ENCODE assay signal across 10 cellular contexts in genomic region chr9:105191508-105192118, GRCh38. TPM values are rescaled to one million over a fixed set of nuclear protein-coding genes. Genes with fewer than 3 reads are reported as not detected.
DNase-seq lines count a peak whose midpoint lies in the region; ATAC-seq and TF ChIP-seq lines count a peak whose summit lies in the region.
"Had no signal": no experiment of that assay in that cellular context is flagged by ENCODE, and none has a peak within 500 bp of the region (broad histone marks: within the 10 kb centered on the region; RNA-seq: fewer than 3 reads in every experiment).

No MANE protein-coding gene starts in this region.

- peak in 1 of 4 donors; percentile 71 for TF ChIP-seq EP300 in upper lobe of left lung (IDR thresholded peaks at IDR 0.05)

- H3K9me3 ChIP-seq in upper lobe of left lung = no peaks in the 10 kb centered on the region
- H3K9me3 ChIP-seq: esophagus squamous epithelium had no signal

- H3K27ac ChIP-seq in upper lobe of left lung = peak overlapping the region in 3 of 4 donors; percentile 34 to 47 (median 34)
- H3K27ac ChIP-seq: esophagus squamous epithelium had no signal

- no peaks in the 10 kb centered on the region for H3K27me3 ChIP-seq in upper lobe of left lung
- H3K27me3 ChIP-seq: esophagus squamous epithelium had no signal

- no peaks in the 10 kb centered on the region for H3K36me3 ChIP-seq in upper lobe of left lung
- H3K36me3 ChIP-seq: esophagus squamous epithelium had no signal

- H3K27ac Mint-ChIP-seq in WTC11 = peak overlapping the region; percentile 57; the same call in 1 of the 2 replicates
- H3K27ac Mint-ChIP-seq in activated T-cell treated with anti-CD3 and anti-CD28 coated beads, Interleukin-2, amount 50 U/mL, for 24 hours = no peak overlapping the region

- WGBS in upper lobe of left lung, 2 donors = 59 to 70% methylated on average over 10 of the region's 10 CpGs

- H3K4me1 Mint-ChIP-seq in WTC11 = peaks cover 3% of the 10 kb centered on the region; the same call in 1 of the 2 replicates
- no peaks in the 10 kb centered on the region for H3K4me1 Mint-ChIP-seq in activated T-cell treated with anti-CD3 and anti-CD28 coated beads, Interleukin-2, amount 50 U/mL, for 24 hours (ENCODE audit: low read depth)
- H3K4me1 Mint-ChIP-seq: naive thymus-derived CD8-positive, alpha-beta T cell had no signal

- no peak overlapping the region for H3K4me3 Mint-ChIP-seq in WTC11
- no peak overlapping the region for H3K4me3 Mint-ChIP-seq in activated T-cell treated with anti-CD3 and anti-CD28 coated beads, Interleukin-2, amount 50 U/mL, for 24 hours
- H3K4me3 Mint-ChIP-seq: naive thymus-derived CD8-positive, alpha-beta T cell had no signal

- H3K4me1 ChIP-seq in upper lobe of left lung = peaks cover 4 to 18% (median 14%) of the 10 kb centered on the region in 4 donors

- TF ChIP-seq CTCF in WTC11 (IDR thresholded peaks at IDR 0.05) = no peak
- TF ChIP-seq CTCF in upper lobe of left lung (IDR thresholded peaks at IDR 0.05) = no peak

- CTCF ChIA-PET in WTC11 (lab: Charles Lee) = interaction anchor here (0.7 kb wide), 1 partner anchor 269 kb away, joined by 3 read pairs; no protein-coding TSS in a partner anchor

- no peak overlapping the region for H3K4me3 ChIP-seq in upper lobe of left lung
- H3K4me3 ChIP-seq: esophagus squamous epithelium had no signal

- H3K36me3 Mint-ChIP-seq in WTC11 = 0 out of 2 replicates have a peak, but pooled peaks cover 1% of the 10 kb centered on the region
- H3K36me3 Mint-ChIP-seq in activated T-cell treated with anti-CD3 and anti-CD28 coated beads, Interleukin-2, amount 50 U/mL, for 24 hours (ENCODE audit: low read depth) = no peaks in the 10 kb centered on the region
- H3K36me3 Mint-ChIP-seq: naive thymus-derived CD8-positive, alpha-beta T cell had no signal

- no peak for DNase-seq in WTC11 (ENCODE audit: low spot score)
- peak in 1 of 2 donors; percentile 63 for DNase-seq in upper lobe of left lung
- no peak for DNase-seq in NCI-H2227 treated with DMSO at 0.1 percent for 48 hours (lab: John Stamatoyannopoulos, UW)
- DNase-seq in RKO (ENCODE audit: low spot score) = no peak
- no peak for DNase-seq in activated T-cell treated with anti-CD3 and anti-CD28 coated beads, Interleukin-2, amount 50 U/mL, for 24 hours
- DNase-seq: activated effector memory CD4-positive, alpha-beta T cell treated with anti-CD3 and anti-CD28 coated beads, Interleukin-2, amount 50 U/mL, for 16 hours; esophagus squamous epithelium; naive thymus-derived CD8-positive, alpha-beta T cell had no signal

- POLR2A ChIA-PET in WTC11 (lab: Charles Lee) = no interaction called here

- no peak for TF ChIP-seq POLR2A in upper lobe of left lung (IDR thresholded peaks at IDR 0.05)

- peaks cover 18% of the 10 kb centered on the region for H3K9me3 Mint-ChIP-seq in WTC11
- no peaks in the 10 kb centered on the region for H3K9me3 Mint-ChIP-seq in activated T-cell treated with anti-CD3 and anti-CD28 coated beads, Interleukin-2, amount 50 U/mL, for 24 hours

- ATAC-seq in GM19452 (IDR thresholded peaks at IDR 0.05; ENCODE audit: unreplicated experiment) (peak; percentile 71), HG03354 (IDR thresholded peaks at IDR 0.05; ENCODE audit: poor library complexity, severe bottlenecking, unreplicated experiment) (peak; percentile 77), WTC11 (no peak), upper lobe of left lung (ENCODE audit: low FRiP score in 2 of 2) (peak; percentile 76 to 86)
- ATAC-seq: naive thymus-derived CD8-positive, alpha-beta T cell had no signal

- no peaks in the 10 kb centered on the region for H3K27me3 Mint-ChIP-seq in WTC11 (ENCODE audit: low read depth)
- peaks cover 17% of the 10 kb centered on the region for H3K27me3 Mint-ChIP-seq in activated T-cell treated with anti-CD3 and anti-CD28 coated beads, Interleukin-2, amount 50 U/mL, for 24 hours

TF ChIP-seq in WTC11, 78 proteins besides CTCF, POLR2A, EP300 and RAD21:
- TF ChIP-seq CREB1 (CRISPR knock-in tag; IDR thresholded peaks at IDR 0.05) (no peak), FOXK1 (CRISPR knock-in tag; IDR thresholded peaks at IDR 0.05) (no peak), ZNF425 (CRISPR knock-in tag; conservative IDR thresholded peaks at IDR 0.05) (no peak), GABPB1 (CRISPR knock-in tag; IDR thresholded peaks at IDR 0.05) (peak; percentile 63; the same call in 1 of the 2 replicates), STAT6 (CRISPR knock-in tag; conservative IDR thresholded peaks at IDR 0.05; ENCODE audit: low read depth) (no peak), TP53 (CRISPR knock-in tag; IDR thresholded peaks at IDR 0.05) (no peak)
- TF ChIP-seq, protein P1, sequence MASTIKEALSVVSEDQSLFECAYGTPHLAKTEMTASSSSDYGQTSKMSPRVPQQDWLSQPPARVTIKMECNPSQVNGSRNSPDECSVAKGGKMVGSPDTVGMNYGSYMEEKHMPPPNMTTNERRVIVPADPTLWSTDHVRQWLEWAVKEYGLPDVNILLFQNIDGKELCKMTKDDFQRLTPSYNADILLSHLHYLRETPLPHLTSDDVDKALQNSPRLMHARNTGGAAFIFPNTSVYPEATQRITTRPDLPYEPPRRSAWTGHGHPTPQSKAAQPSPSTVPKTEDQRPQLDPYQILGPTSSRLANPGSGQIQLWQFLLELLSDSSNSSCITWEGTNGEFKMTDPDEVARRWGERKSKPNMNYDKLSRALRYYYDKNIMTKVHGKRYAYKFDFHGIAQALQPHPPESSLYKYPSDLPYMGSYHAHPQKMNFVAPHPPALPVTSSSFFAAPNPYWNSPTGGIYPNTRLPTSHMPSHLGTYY (CRISPR knock-in tag; IDR thresholded peaks at IDR 0.05) = no peak
- TF ChIP-seq, protein P2, sequence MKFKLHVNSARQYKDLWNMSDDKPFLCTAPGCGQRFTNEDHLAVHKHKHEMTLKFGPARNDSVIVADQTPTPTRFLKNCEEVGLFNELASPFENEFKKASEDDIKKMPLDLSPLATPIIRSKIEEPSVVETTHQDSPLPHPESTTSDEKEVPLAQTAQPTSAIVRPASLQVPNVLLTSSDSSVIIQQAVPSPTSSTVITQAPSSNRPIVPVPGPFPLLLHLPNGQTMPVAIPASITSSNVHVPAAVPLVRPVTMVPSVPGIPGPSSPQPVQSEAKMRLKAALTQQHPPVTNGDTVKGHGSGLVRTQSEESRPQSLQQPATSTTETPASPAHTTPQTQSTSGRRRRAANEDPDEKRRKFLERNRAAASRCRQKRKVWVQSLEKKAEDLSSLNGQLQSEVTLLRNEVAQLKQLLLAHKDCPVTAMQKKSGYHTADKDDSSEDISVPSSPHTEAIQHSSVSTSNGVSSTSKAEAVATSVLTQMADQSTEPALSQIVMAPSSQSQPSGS (CRISPR knock-in tag; IDR thresholded peaks at IDR 0.05; ENCODE audit: borderline replicate concordance, low read depth) = no peak

RNA-seq across cellular contexts. Expression of gene SLC44A1, which starts 52.8 kb away (rescaled TPM):
- total RNA-seq in WTC11 (2021) (45.9 to 48.9 TPM (median 47.6 TPM) in 3 replicates), upper lobe of left lung (10 to 100 TPM; 15.7 to 62.2 (median 44.6) TPM)
